Comparison of ENCODE assay signal across 23 cellular contexts in the genomic region with DNA sequence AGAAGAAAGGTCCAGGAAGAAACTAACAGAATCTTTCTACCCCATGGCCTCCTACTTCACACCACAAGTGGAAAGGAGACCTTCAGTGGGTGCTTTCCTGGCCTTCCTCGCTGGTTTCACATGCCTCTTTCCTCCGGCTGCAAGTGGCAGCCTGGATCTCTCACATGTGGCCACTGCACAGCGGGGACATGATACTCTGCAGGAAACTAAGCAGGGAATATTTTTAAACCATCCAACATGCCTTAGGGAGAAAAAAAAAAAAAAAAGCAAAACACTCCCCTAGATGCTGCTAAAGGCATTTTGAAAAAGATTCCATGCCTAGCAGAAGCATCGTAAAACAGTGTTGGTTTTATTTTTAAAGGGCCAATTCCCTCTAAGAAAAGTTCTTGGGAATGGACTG. TPM values are rescaled to one million over a fixed set of nuclear protein-coding genes. Genes with fewer than 3 reads are reported as not detected.
A peak's percentile ranks its signal among the peaks of the same experiment; 100 is the strongest.
DNase-seq lines count a peak whose midpoint lies in the region; ATAC-seq, FAIRE-seq and TF ChIP-seq lines count a peak whose summit lies in the region.
"Had no signal": no experiment of that assay in that cellular context is flagged by ENCODE, and none has a peak within 500 bp of the region (broad histone marks: within the 10 kb centered on the region; RNA-seq: fewer than 3 reads in every experiment).

No MANE protein-coding gene starts in this region.

- peak overlapping the region; percentile 49 to 64 for H3K27ac ChIP-seq in kidney (ENCODE audit: low read depth in 2 of 2, low read length in 2 of 2)
- H3K27ac ChIP-seq in skeletal muscle tissue (ENCODE audit: low read depth, low read length): no peak overlapping the region
- H3K27ac ChIP-seq: prostate gland, spleen had no signal

- no peak for DNase-seq in WTC11 (ENCODE audit: low spot score)
- DNase-seq in kidney: no peak
- DNase-seq in occipital lobe (lab: John Stamatoyannopoulos, UW): no peak
- DNase-seq in activated CD4-positive, CD25-positive, alpha-beta regulatory T cell (lab: John Stamatoyannopoulos, UW): no peak
- DNase-seq in stimulated activated CD4-positive, alpha-beta T cell treated with anti-CD3 and anti-CD28 coated beads, Interleukin-4, amount 100 ng/mL, for 4 hours: no peak
- no peak for DNase-seq in NCI-H1048 (lab: John Stamatoyannopoulos, UW)
- DNase-seq: activated B cell treated with CpG ODN at 0.5 μM for 24 hours; activated CD4-positive, alpha-beta memory T cell treated with anti-CD3 and anti-CD28 coated beads for 36 hours; activated effector memory CD4-positive, alpha-beta T cell treated with anti-CD3 and anti-CD28 coated beads, Interleukin-2, amount 50 U/mL, for 16 hours; CD4-positive, CD25-positive, alpha-beta regulatory T cell; GOT3; midbrain; NCI-H510A; SK-N-SH; spleen had no signal

- intact Hi-C loops in kidney (cut with DNase I): no loop called here

- no peaks in the 10 kb centered on the region for H3K36me3 Mint-ChIP-seq in WTC11
- H3K36me3 Mint-ChIP-seq: activated CD4-positive, alpha-beta memory T cell treated with anti-CD3 and anti-CD28 coated beads for 36 hours; CD4-positive, CD25-positive, alpha-beta regulatory T cell had no signal

- TF ChIP-seq CTCF in WTC11 (IDR thresholded peaks at IDR 0.05) (no peak), kidney (IDR thresholded peaks at IDR 0.05; ENCODE audit: borderline replicate concordance, extremely low read depth, insufficient read depth) (no peak)

- H3K9me3 ChIP-seq in ES-I3 (ENCODE audit: control insufficient read depth, insufficient read depth, low read length): no peaks in the 10 kb centered on the region
- H3K9me3 ChIP-seq in kidney (ENCODE audit: control insufficient read depth in 1 of 2, low read length in 2 of 2): no peaks in the 10 kb centered on the region
- H3K9me3 ChIP-seq in skeletal muscle tissue (ENCODE audit: control insufficient read depth in 3 of 3, low read length in 3 of 3): no peaks in the 10 kb centered on the region
- H3K9me3 ChIP-seq: prostate gland, SK-N-SH, spleen had no signal

- H3K27me3 Mint-ChIP-seq in WTC11 (ENCODE audit: low read depth): no peaks in the 10 kb centered on the region; the same call in none of the 2 replicates

- 0 out of 2 replicates have a peak overlapping the region, but pooled peaks have one; percentile 58 for H3K4me3 Mint-ChIP-seq in WTC11
- H3K4me3 Mint-ChIP-seq: activated B cell treated with CpG ODN at 0.5 μM for 24 hours; activated CD4-positive, alpha-beta memory T cell treated with anti-CD3 and anti-CD28 coated beads for 36 hours; CD4-positive, CD25-positive, alpha-beta regulatory T cell; T-helper 2 cell treated with Interferon-gamma antibody and Interleukin-4, amounts not matched to agents 5 μg/mL and 100 μg/mL, for 36 hours had no signal

- H3K9ac ChIP-seq in ES-I3 (ENCODE audit: low read depth, low read length): peak overlapping the region; percentile 40; the same call in 1 of the 2 replicates
- H3K9ac ChIP-seq in kidney (ENCODE audit: low read length in 2 of 2): peak overlapping the region in 1 of 2 donors; percentile 62
- no peak overlapping the region for H3K9ac ChIP-seq in skeletal muscle tissue (ENCODE audit: low read depth in 1 of 3, low read length in 3 of 3)
- H3K9ac ChIP-seq: SK-N-SH had no signal

- ATAC-seq in WTC11: no peak
- ATAC-seq: GM12878 had no signal

- H3K4me1 Mint-ChIP-seq in WTC11: peaks cover 23% of the 10 kb centered on the region
- H3K4me1 Mint-ChIP-seq: activated B cell treated with CpG ODN at 0.5 μM for 24 hours had no signal

- H3K36me3 ChIP-seq in ES-I3 (ENCODE audit: insufficient read depth, low read length) (no peaks in the 10 kb centered on the region), kidney (ENCODE audit: control insufficient read depth in 1 of 2, insufficient read depth in 2 of 2, low read length in 2 of 2) (no peaks in the 10 kb centered on the region), skeletal muscle tissue (ENCODE audit: control insufficient read depth in 3 of 3, insufficient read depth in 3 of 3, low read length in 3 of 3) (no peaks in the 10 kb centered on the region)
- H3K36me3 ChIP-seq: prostate gland, spleen had no signal

- H3K4me3 ChIP-seq in kidney (ENCODE audit: low read length in 2 of 2) (peak overlapping the region; percentile 59), skeletal muscle tissue (ENCODE audit: low read length in 3 of 3) (peak overlapping the region; percentile 33 to 40 (median 36))
- H3K4me3 ChIP-seq: GM12878, prostate gland had no signal

- CTCF ChIA-PET in WTC11 (lab: Charles Lee): interaction anchor here (0.9 kb wide), 1 partner anchor 120 kb away, joined by 3 read pairs; no protein-coding TSS in a partner anchor

- H3K9me3 Mint-ChIP-seq in WTC11: no peaks in the 10 kb centered on the region
- H3K9me3 Mint-ChIP-seq: activated B cell treated with CpG ODN at 0.5 μM for 24 hours; activated CD4-positive, alpha-beta memory T cell treated with anti-CD3 and anti-CD28 coated beads for 36 hours; T-helper 2 cell treated with Interferon-gamma antibody and Interleukin-4, amounts not matched to agents 5 μg/mL and 100 μg/mL, for 36 hours had no signal

- H3K27ac Mint-ChIP-seq in WTC11: no peak overlapping the region
- H3K27ac Mint-ChIP-seq: activated B cell treated with CpG ODN at 0.5 μM for 24 hours; activated CD4-positive, alpha-beta memory T cell treated with anti-CD3 and anti-CD28 coated beads for 36 hours; CD4-positive, CD25-positive, alpha-beta regulatory T cell; T-helper 2 cell treated with Interferon-gamma antibody and Interleukin-4, amounts not matched to agents 5 μg/mL and 100 μg/mL, for 36 hours had no signal

- H3K27me3 ChIP-seq in skeletal muscle tissue (ENCODE audit: control insufficient read depth in 3 of 3, insufficient read depth in 3 of 3, low read length in 3 of 3): peaks cover 0 to 14% (median 9%) of the 10 kb centered on the region in 3 donors

- H3K4me1 ChIP-seq in ES-I3 (ENCODE audit: insufficient read depth, low read length): peaks cover 12% of the 10 kb centered on the region
- peaks cover 5 to 9% of the 10 kb centered on the region in 2 donors for H3K4me1 ChIP-seq in kidney (ENCODE audit: control insufficient read depth in 1 of 2, insufficient read depth in 1 of 2, low read depth in 1 of 2, low read length in 2 of 2)
- H3K4me1 ChIP-seq in skeletal muscle tissue (ENCODE audit: control insufficient read depth in 3 of 3, insufficient read depth in 3 of 3, low read length in 3 of 3): peaks cover 8 to 25% (median 19%) of the 10 kb centered on the region in 3 donors
- H3K4me1 ChIP-seq: prostate gland had no signal

- no peak for FAIRE-seq in kidney (lab: Jason Lieb, UNC)
- FAIRE-seq: bronchial epithelial cell, GM12878 had no signal

- POLR2A ChIA-PET in WTC11 (lab: Charles Lee): no interaction called here

TF ChIP-seq in WTC11, 78 proteins besides CTCF, POLR2A, EP300 and RAD21 (continues in another document):
- TF ChIP-seq MXD4 (CRISPR knock-in tag; IDR thresholded peaks at IDR 0.05; ENCODE audit: borderline replicate concordance): no peak
- TF ChIP-seq CBFB (CRISPR knock-in tag; IDR thresholded peaks at IDR 0.05; ENCODE audit: low read depth): no peak
- no peak for TF ChIP-seq TCF7 (CRISPR knock-in tag; IDR thresholded peaks at IDR 0.05; ENCODE audit: low read depth)
- TF ChIP-seq, protein P1, sequence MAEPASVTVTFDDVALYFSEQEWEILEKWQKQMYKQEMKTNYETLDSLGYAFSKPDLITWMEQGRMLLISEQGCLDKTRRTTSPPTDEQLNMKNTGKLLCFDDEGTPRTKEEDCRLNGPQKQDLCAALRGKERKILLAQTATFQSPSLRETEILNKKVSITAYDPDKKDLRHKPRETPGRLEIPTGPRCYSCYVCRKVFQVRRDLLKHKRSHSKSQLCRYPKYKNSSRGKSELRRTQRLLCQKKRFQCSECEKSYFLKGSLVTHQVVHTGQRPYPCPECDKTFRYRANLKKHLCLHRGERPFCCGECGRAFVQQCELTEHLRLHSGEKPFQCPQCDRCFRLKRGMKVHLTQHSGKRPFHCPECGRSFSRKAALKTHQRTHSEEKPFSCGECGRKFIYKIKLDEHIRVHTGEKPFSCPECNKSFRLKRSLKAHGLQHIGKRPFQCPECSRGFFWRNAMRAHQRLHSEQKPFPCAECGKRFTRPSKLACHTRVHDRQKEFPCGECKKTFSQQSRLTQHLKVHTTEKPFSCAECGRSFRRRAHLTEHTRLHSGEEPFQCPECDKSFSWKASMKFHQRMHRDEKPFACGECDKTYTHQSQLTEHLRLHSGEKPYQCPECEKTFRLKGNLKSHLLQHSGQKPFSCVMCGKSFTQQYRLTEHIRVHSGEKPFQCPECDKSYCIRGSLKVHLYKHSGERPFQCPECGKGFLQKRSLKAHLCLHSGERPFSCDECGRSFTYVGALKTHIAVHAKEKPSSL (CRISPR knock-in tag; conservative IDR thresholded peaks at IDR 0.05): no peak
- TF ChIP-seq, protein P2, sequence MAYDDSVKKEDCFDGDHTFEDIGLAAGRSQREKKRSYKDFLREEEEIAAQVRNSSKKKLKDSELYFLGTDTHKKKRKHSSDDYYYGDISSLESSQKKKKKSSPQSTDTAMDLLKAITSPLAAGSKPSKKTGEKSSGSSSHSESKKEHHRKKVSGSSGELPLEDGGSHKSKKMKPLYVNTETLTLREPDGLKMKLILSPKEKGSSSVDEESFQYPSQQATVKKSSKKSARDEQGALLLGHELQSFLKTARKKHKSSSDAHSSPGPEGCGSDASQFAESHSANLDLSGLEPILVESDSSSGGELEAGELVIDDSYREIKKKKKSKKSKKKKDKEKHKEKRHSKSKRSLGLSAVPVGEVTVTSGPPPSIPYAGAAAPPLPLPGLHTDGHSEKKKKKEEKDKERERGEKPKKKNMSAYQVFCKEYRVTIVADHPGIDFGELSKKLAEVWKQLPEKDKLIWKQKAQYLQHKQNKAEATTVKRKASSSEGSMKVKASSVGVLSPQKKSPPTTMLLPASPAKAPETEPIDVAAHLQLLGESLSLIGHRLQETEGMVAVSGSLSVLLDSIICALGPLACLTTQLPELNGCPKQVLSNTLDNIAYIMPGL (CRISPR knock-in tag; IDR thresholded peaks at IDR 0.05): no peak
- TF ChIP-seq FOXK1 (CRISPR knock-in tag; IDR thresholded peaks at IDR 0.05): no peak
- no peak for TF ChIP-seq GABPB1 (CRISPR knock-in tag; IDR thresholded peaks at IDR 0.05)
- TF ChIP-seq ZNF416 (CRISPR knock-in tag; IDR thresholded peaks at IDR 0.05): no peak
- no peak for TF ChIP-seq ZNF263 (CRISPR knock-in tag; IDR thresholded peaks at IDR 0.05; ENCODE audit: low read depth)
- TF ChIP-seq PRRX2 (CRISPR knock-in tag; IDR thresholded peaks at IDR 0.05): no peak
- TF ChIP-seq HMGA2 (CRISPR knock-in tag; IDR thresholded peaks at IDR 0.05): no peak
- TF ChIP-seq CREB1 (CRISPR knock-in tag; IDR thresholded peaks at IDR 0.05): no peak
- TF ChIP-seq NR3C1 (CRISPR knock-in tag; conservative IDR thresholded peaks at IDR 0.05; ENCODE audit: low read depth): no peak
- TF ChIP-seq, protein P3, sequence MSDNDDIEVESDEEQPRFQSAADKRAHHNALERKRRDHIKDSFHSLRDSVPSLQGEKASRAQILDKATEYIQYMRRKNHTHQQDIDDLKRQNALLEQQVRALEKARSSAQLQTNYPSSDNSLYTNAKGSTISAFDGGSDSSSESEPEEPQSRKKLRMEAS (CRISPR knock-in tag; IDR thresholded peaks at IDR 0.05): no peak

RNA-seq across cellular contexts. Expression of a gene that starts 12.1 kb away (rescaled TPM):
- total RNA-seq in WTC11 (2021): 2.2 to 3.0 TPM (median 2.2 TPM) in 3 replicates
- 28.3 TPM for total RNA-seq in kidney
- 36.4 TPM for polyA plus RNA-seq in kidney (ENCODE audit: insufficient read depth, low read depth, low replicate concordance)
- 13.0 TPM for total RNA-seq in skeletal muscle tissue
- 1.4 TPM for total RNA-seq in occipital lobe
- total RNA-seq: activated B cell treated with CpG ODN at 0.5 μM for 24 hours; activated CD4-positive, alpha-beta memory T cell treated with anti-CD3 and anti-CD28 coated beads for 36 hours; bronchial epithelial cell; CD4-positive, CD25-positive, alpha-beta regulatory T cell; GM12878; HT1080 had no signal
- polyA plus RNA-seq: CD4-positive, CD25-positive, alpha-beta regulatory T cell; GM12878; neural cell; SK-N-SH had no signal
